In the genomic region with DNA sequence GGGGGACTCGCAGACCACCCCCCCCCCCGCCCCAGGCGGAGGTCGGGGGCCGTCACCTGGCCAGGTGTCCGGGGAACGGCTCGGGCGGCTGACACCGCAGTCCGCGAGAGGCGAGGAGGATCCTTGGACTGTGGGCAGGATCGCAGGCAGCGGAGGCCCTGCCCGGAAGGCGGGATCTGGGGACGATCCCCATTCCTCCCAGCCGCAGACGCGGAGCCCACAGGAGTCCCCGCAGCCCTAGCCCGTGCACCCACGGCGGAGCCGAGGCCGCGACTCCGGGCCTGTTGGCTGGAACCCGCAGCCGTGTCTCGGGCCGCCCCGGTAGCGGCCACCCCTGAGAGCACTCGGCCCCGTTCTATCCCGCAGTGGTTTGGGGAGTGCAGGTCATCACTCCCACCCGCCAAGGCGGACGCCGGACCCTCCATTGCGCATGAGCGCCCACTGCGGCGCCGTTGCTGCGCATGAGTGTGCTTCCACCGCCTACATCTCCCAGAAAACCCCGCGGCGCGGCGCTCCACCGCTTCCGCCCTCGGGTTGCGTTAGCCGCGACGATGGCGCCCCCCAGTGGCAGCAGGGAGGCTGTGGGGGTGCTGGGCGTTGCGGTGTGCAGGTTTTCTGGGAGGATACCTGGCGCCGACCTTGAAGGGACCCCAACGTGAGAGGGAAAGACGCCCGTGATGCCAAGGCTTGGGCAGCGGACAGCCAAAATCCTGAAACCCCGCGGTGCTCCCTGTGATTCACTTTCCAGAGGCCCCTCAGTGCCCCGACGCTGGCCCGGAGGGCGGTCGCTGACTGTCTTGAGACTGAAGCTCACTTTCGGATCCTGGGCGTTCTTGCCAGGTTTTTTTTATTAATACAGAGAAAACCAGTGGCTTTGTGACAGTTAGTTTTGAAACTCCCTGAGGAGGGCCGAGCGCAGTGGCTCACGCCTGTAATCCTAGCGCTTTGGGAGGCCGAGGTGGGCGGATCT, we compare ENCODE assay signal across 1 cellular context.
TF ChIP-seq lines count a peak whose summit lies in the region.

No MANE protein-coding gene starts in this region.

TF ChIP-seq in K562, 482 proteins besides CTCF, POLR2A, EP300 and RAD21 (continued from another document and continues in another):
- TF ChIP-seq, protein P1, sequence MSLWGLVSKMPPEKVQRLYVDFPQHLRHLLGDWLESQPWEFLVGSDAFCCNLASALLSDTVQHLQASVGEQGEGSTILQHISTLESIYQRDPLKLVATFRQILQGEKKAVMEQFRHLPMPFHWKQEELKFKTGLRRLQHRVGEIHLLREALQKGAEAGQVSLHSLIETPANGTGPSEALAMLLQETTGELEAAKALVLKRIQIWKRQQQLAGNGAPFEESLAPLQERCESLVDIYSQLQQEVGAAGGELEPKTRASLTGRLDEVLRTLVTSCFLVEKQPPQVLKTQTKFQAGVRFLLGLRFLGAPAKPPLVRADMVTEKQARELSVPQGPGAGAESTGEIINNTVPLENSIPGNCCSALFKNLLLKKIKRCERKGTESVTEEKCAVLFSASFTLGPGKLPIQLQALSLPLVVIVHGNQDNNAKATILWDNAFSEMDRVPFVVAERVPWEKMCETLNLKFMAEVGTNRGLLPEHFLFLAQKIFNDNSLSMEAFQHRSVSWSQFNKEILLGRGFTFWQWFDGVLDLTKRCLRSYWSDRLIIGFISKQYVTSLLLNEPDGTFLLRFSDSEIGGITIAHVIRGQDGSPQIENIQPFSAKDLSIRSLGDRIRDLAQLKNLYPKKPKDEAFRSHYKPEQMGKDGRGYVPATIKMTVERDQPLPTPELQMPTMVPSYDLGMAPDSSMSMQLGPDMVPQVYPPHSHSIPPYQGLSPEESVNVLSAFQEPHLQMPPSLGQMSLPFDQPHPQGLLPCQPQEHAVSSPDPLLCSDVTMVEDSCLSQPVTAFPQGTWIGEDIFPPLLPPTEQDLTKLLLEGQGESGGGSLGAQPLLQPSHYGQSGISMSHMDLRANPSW (CRISPR knock-in tag; IDR thresholded peaks at IDR 0.05), result no peak
- TF ChIP-seq MED1 (CRISPR knock-in tag; IDR thresholded peaks at IDR 0.05; ENCODE audit: borderline replicate concordance) (no peak), ZNF696 (CRISPR knock-in tag; conservative IDR thresholded peaks at IDR 0.05) (no peak), MAZ (CRISPR knock-in tag; conservative IDR thresholded peaks at IDR 0.05 in 1 of 2, IDR thresholded peaks at IDR 0.05 in 1 of 2) (peak in 1 of 2 experiments; percentile 84; a peak in 2 of 4 replicates), PTBP1 (IDR thresholded peaks at IDR 0.05; ENCODE audit: low read depth, low read length) (no peak), KDM5B (IDR thresholded peaks at IDR 0.05; ENCODE audit: insufficient replicate concordance, low read depth, low read length) (no peak), ZNF3 (CRISPR knock-in tag; IDR thresholded peaks at IDR 0.05) (no peak), TEAD2 (tag; IDR thresholded peaks at IDR 0.05) (no peak), ZC3H8 (IDR thresholded peaks at IDR 0.05) (no peak), CEBPG (CRISPR knock-in tag; IDR thresholded peaks at IDR 0.05) (no peak), CEBPG (tag; conservative IDR thresholded peaks at IDR 0.05 in 1 of 2, IDR thresholded peaks at IDR 0.05 in 1 of 2) (no peak), RBM14 (IDR thresholded peaks at IDR 0.05; ENCODE audit: borderline replicate concordance, insufficient read depth, low read depth, low read length) (no peak), LCOR (CRISPR knock-in tag; IDR thresholded peaks at IDR 0.05) (no peak)
- TF ChIP-seq, protein P2, sequence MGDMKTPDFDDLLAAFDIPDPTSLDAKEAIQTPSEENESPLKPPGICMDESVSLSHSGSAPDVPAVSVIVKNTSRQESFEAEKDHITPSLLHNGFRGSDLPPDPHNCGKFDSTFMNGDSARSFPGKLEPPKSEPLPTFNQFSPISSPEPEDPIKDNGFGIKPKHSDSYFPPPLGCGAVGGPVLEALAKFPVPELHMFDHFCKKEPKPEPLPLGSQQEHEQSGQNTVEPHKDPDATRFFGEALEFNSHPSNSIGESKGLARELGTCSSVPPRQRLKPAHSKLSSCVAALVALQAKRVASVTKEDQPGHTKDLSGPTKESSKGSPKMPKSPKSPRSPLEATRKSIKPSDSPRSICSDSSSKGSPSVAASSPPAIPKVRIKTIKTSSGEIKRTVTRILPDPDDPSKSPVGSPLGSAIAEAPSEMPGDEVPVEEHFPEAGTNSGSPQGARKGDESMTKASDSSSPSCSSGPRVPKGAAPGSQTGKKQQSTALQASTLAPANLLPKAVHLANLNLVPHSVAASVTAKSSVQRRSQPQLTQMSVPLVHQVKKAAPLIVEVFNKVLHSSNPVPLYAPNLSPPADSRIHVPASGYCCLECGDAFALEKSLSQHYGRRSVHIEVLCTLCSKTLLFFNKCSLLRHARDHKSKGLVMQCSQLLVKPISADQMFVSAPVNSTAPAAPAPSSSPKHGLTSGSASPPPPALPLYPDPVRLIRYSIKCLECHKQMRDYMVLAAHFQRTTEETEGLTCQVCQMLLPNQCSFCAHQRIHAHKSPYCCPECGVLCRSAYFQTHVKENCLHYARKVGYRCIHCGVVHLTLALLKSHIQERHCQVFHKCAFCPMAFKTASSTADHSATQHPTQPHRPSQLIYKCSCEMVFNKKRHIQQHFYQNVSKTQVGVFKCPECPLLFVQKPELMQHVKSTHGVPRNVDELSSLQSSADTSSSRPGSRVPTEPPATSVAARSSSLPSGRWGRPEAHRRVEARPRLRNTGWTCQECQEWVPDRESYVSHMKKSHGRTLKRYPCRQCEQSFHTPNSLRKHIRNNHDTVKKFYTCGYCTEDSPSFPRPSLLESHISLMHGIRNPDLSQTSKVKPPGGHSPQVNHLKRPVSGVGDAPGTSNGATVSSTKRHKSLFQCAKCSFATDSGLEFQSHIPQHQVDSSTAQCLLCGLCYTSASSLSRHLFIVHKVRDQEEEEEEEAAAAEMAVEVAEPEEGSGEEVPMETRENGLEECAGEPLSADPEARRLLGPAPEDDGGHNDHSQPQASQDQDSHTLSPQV (IDR thresholded peaks at IDR 0.05), result no peak
- TF ChIP-seq, protein P3, sequence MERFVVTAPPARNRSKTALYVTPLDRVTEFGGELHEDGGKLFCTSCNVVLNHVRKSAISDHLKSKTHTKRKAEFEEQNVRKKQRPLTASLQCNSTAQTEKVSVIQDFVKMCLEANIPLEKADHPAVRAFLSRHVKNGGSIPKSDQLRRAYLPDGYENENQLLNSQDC (CRISPR knock-in tag; IDR thresholded peaks at IDR 0.05), result no peak
- TF ChIP-seq, protein P4, sequence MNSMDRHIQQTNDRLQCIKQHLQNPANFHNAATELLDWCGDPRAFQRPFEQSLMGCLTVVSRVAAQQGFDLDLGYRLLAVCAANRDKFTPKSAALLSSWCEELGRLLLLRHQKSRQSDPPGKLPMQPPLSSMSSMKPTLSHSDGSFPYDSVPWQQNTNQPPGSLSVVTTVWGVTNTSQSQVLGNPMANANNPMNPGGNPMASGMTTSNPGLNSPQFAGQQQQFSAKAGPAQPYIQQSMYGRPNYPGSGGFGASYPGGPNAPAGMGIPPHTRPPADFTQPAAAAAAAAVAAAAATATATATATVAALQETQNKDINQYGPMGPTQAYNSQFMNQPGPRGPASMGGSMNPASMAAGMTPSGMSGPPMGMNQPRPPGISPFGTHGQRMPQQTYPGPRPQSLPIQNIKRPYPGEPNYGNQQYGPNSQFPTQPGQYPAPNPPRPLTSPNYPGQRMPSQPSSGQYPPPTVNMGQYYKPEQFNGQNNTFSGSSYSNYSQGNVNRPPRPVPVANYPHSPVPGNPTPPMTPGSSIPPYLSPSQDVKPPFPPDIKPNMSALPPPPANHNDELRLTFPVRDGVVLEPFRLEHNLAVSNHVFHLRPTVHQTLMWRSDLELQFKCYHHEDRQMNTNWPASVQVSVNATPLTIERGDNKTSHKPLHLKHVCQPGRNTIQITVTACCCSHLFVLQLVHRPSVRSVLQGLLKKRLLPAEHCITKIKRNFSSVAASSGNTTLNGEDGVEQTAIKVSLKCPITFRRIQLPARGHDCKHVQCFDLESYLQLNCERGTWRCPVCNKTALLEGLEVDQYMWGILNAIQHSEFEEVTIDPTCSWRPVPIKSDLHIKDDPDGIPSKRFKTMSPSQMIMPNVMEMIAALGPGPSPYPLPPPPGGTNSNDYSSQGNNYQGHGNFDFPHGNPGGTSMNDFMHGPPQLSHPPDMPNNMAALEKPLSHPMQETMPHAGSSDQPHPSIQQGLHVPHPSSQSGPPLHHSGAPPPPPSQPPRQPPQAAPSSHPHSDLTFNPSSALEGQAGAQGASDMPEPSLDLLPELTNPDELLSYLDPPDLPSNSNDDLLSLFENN (IDR thresholded peaks at IDR 0.05; ENCODE audit: low read depth in 2 of 2, low read length in 2 of 2), result no peak
- TF ChIP-seq, protein P5, sequence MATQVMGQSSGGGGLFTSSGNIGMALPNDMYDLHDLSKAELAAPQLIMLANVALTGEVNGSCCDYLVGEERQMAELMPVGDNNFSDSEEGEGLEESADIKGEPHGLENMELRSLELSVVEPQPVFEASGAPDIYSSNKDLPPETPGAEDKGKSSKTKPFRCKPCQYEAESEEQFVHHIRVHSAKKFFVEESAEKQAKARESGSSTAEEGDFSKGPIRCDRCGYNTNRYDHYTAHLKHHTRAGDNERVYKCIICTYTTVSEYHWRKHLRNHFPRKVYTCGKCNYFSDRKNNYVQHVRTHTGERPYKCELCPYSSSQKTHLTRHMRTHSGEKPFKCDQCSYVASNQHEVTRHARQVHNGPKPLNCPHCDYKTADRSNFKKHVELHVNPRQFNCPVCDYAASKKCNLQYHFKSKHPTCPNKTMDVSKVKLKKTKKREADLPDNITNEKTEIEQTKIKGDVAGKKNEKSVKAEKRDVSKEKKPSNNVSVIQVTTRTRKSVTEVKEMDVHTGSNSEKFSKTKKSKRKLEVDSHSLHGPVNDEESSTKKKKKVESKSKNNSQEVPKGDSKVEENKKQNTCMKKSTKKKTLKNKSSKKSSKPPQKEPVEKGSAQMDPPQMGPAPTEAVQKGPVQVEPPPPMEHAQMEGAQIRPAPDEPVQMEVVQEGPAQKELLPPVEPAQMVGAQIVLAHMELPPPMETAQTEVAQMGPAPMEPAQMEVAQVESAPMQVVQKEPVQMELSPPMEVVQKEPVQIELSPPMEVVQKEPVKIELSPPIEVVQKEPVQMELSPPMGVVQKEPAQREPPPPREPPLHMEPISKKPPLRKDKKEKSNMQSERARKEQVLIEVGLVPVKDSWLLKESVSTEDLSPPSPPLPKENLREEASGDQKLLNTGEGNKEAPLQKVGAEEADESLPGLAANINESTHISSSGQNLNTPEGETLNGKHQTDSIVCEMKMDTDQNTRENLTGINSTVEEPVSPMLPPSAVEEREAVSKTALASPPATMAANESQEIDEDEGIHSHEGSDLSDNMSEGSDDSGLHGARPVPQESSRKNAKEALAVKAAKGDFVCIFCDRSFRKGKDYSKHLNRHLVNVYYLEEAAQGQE (CRISPR knock-in tag; IDR thresholded peaks at IDR 0.05; ENCODE audit: low read depth), result no peak
- TF ChIP-seq, protein P6, sequence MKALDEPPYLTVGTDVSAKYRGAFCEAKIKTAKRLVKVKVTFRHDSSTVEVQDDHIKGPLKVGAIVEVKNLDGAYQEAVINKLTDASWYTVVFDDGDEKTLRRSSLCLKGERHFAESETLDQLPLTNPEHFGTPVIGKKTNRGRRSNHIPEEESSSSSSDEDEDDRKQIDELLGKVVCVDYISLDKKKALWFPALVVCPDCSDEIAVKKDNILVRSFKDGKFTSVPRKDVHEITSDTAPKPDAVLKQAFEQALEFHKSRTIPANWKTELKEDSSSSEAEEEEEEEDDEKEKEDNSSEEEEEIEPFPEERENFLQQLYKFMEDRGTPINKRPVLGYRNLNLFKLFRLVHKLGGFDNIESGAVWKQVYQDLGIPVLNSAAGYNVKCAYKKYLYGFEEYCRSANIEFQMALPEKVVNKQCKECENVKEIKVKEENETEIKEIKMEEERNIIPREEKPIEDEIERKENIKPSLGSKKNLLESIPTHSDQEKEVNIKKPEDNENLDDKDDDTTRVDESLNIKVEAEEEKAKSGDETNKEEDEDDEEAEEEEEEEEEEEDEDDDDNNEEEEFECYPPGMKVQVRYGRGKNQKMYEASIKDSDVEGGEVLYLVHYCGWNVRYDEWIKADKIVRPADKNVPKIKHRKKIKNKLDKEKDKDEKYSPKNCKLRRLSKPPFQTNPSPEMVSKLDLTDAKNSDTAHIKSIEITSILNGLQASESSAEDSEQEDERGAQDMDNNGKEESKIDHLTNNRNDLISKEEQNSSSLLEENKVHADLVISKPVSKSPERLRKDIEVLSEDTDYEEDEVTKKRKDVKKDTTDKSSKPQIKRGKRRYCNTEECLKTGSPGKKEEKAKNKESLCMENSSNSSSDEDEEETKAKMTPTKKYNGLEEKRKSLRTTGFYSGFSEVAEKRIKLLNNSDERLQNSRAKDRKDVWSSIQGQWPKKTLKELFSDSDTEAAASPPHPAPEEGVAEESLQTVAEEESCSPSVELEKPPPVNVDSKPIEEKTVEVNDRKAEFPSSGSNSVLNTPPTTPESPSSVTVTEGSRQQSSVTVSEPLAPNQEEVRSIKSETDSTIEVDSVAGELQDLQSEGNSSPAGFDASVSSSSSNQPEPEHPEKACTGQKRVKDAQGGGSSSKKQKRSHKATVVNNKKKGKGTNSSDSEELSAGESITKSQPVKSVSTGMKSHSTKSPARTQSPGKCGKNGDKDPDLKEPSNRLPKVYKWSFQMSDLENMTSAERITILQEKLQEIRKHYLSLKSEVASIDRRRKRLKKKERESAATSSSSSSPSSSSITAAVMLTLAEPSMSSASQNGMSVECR (CRISPR knock-in tag; IDR thresholded peaks at IDR 0.05), result no peak
- TF ChIP-seq, protein P7, sequence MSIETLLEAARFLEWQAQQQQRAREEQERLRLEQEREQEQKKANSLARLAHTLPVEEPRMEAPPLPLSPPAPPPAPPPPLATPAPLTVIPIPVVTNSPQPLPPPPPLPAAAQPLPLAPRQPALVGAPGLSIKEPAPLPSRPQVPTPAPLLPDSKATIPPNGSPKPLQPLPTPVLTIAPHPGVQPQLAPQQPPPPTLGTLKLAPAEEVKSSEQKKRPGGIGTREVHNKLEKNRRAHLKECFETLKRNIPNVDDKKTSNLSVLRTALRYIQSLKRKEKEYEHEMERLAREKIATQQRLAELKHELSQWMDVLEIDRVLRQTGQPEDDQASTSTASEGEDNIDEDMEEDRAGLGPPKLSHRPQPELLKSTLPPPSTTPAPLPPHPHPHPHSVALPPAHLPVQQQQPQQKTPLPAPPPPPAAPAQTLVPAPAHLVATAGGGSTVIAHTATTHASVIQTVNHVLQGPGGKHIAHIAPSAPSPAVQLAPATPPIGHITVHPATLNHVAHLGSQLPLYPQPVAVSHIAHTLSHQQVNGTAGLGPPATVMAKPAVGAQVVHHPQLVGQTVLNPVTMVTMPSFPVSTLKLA (conservative IDR thresholded peaks at IDR 0.05), result 0 out of 4 replicates have a peak, but pooled peaks of 1 of the 2 experiments have one; percentile 30
- TF ChIP-seq, protein P8, sequence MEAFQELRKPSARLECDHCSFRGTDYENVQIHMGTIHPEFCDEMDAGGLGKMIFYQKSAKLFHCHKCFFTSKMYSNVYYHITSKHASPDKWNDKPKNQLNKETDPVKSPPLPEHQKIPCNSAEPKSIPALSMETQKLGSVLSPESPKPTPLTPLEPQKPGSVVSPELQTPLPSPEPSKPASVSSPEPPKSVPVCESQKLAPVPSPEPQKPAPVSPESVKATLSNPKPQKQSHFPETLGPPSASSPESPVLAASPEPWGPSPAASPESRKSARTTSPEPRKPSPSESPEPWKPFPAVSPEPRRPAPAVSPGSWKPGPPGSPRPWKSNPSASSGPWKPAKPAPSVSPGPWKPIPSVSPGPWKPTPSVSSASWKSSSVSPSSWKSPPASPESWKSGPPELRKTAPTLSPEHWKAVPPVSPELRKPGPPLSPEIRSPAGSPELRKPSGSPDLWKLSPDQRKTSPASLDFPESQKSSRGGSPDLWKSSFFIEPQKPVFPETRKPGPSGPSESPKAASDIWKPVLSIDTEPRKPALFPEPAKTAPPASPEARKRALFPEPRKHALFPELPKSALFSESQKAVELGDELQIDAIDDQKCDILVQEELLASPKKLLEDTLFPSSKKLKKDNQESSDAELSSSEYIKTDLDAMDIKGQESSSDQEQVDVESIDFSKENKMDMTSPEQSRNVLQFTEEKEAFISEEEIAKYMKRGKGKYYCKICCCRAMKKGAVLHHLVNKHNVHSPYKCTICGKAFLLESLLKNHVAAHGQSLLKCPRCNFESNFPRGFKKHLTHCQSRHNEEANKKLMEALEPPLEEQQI (IDR thresholded peaks at IDR 0.05), result no peak
- TF ChIP-seq, protein P9, sequence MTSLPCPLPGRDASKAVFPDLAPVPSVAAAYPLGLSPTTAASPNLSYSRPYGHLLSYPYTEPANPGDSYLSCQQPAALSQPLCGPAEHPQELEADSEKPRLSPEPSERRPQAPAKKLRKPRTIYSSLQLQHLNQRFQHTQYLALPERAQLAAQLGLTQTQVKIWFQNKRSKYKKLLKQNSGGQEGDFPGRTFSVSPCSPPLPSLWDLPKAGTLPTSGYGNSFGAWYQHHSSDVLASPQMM (CRISPR knock-in tag; IDR thresholded peaks at IDR 0.05), result no peak
